Comparison of ENCODE assay signal across 7 cellular contexts in the genomic region with DNA sequence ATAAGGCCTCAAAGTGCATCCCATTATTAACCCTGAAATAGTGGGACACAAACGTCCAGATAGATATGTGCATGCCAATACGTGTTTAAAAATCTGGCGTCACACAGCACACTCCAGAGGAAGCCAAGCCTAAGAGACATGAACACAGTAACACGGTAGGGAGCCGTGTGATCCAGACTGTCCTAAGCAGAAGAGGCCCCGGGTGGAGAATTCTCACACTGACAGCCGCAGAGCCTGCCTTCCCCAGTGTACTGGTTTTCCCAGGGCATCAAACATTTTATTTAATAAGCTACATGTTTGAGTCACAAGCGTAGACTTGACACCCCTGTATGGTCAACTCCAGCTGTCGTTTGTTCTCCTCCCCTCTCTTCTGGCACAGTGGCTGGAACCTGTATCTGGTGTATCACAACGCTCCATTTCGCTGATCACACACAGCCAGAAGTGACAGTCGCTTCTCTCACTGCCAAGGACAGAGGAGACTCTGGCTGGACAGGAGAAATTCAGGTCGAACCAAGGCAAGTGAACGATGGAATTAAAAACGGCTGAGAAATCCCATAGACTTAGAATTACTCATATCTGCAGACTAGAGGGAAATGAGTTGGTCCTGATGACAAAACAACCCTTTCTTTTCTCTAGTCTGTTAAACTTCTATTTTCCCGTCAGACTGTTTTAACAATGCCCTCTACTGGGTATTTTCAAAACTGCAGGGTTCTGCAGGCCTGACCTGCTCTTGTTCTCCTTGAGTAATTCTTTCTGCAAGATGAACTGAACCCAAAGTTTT.
DNase-seq lines count a peak whose midpoint lies in the region; ATAC-seq, FAIRE-seq and TF ChIP-seq lines count a peak whose summit lies in the region.

No MANE protein-coding gene starts in this region.

- peak; percentile 75 for FAIRE-seq in GM19239 (lab: Jason Lieb, UNC)

- H3K9me3 Mint-ChIP-seq in endothelial cell (ENCODE audit: unreplicated experiment) = peaks cover 3% of the 10 kb centered on the region
- H3K9me3 Mint-ChIP-seq in activated T-helper 2 cell treated with anti-CD3 and anti-CD28 coated beads, Interferon-gamma antibody, Interleukin-2, Interleukin-4, amounts not matched to agents 10 μg/mL and 5 μg/mL and 100 μg/mL, durations not matched to agents 14 hours and 24 hours and 36 hours = no peaks in the 10 kb centered on the region

- no peak overlapping the region for H2BK15ac ChIP-seq in mesendoderm (replicated peaks; ENCODE audit: low read depth)

- DNase-seq in D341Med (ENCODE audit: low spot score) (peak; percentile 49), GM19239 (ENCODE audit: insufficient read length, low spot score) (no peak), PC-9 (no peak), endothelial cell (ENCODE audit: low spot score) (peak; percentile 55), mesendoderm (peak; percentile 61)
- DNase-seq in activated T-helper 2 cell treated with anti-CD3 and anti-CD28 coated beads, Interferon-gamma antibody, Interleukin-2, Interleukin-4, amounts not matched to agents 10 μg/mL and 5 μg/mL and 100 μg/mL, durations not matched to agents 14 hours and 24 hours and 36 hours (ENCODE audit: low spot score) = no peak

- H3K36me3 Mint-ChIP-seq in endothelial cell (ENCODE audit: low read depth, unreplicated experiment) = peaks cover 4% of the 10 kb centered on the region
- H3K36me3 Mint-ChIP-seq in activated T-helper 2 cell treated with anti-CD3 and anti-CD28 coated beads, Interferon-gamma antibody, Interleukin-2, Interleukin-4, amounts not matched to agents 10 μg/mL and 5 μg/mL and 100 μg/mL, durations not matched to agents 14 hours and 24 hours and 36 hours (ENCODE audit: low read depth) = no peaks in the 10 kb centered on the region

- no peak overlapping the region for H3K4me3 ChIP-seq in PC-9
- H3K4me3 ChIP-seq in mesendoderm (ENCODE audit: low read length) = no peak overlapping the region

- TF ChIP-seq CTCF in PC-9 (conservative IDR thresholded peaks at IDR 0.05) = peak; percentile 71
- TF ChIP-seq CTCF in endothelial cell (IDR thresholded peaks at IDR 0.05; ENCODE audit: unreplicated experiment) = peak; percentile 88

- no peaks in the 10 kb centered on the region for H3K4me1 ChIP-seq in PC-9 (replicated peaks; ENCODE audit: insufficient read depth)
- no peaks in the 10 kb centered on the region for H3K4me1 ChIP-seq in mesendoderm (ENCODE audit: control insufficient read depth, low read depth, low read length)

- H3K9me3 ChIP-seq in PC-9 (ENCODE audit: insufficient read depth, low read depth) = no peaks in the 10 kb centered on the region

- H3K56ac ChIP-seq in mesendoderm (ENCODE audit: low read length) = no peak overlapping the region

- no peak overlapping the region for H3K4ac ChIP-seq in mesendoderm (ENCODE audit: low read depth, low read length)

- no peaks in the 10 kb centered on the region for H4K20me1 ChIP-seq in PC-9 (ENCODE audit: insufficient read depth)

- H2AFZ ChIP-seq in PC-9 = no peak overlapping the region

- H3K9me2 ChIP-seq in PC-9 (ENCODE audit: insufficient read depth) = no peaks in the 10 kb centered on the region

- H3K36me3 ChIP-seq in PC-9 (ENCODE audit: low read depth) (no peaks in the 10 kb centered on the region), mesendoderm (ENCODE audit: control insufficient read depth, insufficient read depth, low read length) (no peaks in the 10 kb centered on the region)

- no peak overlapping the region for H3K18ac ChIP-seq in mesendoderm (ENCODE audit: low read length)

- intact Hi-C loops in PC-9 (cut with micrococcal nuclease; ENCODE audit: unreplicated experiment) = no loop called here
- intact Hi-C loops in activated T-helper 2 cell treated with anti-CD3 and anti-CD28 coated beads, Interferon-gamma antibody, Interleukin-2, Interleukin-4, amounts not matched to agents 10 μg/mL and 5 μg/mL and 100 μg/mL, durations not matched to agents 14 hours and 24 hours and 36 hours (cut with micrococcal nuclease) = loop anchor here (1.0 to 5.0 kb wide), 3 partner anchors 130 to 268 kb away; no protein-coding TSS in a partner anchor

- no peak overlapping the region for H3K27ac Mint-ChIP-seq in endothelial cell (ENCODE audit: unreplicated experiment)
- H3K27ac Mint-ChIP-seq in activated T-helper 2 cell treated with anti-CD3 and anti-CD28 coated beads, Interferon-gamma antibody, Interleukin-2, Interleukin-4, amounts not matched to agents 10 μg/mL and 5 μg/mL and 100 μg/mL, durations not matched to agents 14 hours and 24 hours and 36 hours = no peak overlapping the region

- no peak overlapping the region for H3K23ac ChIP-seq in mesendoderm (ENCODE audit: low read length)

- no peak for ATAC-seq in HG03280 (IDR thresholded peaks at IDR 0.05; ENCODE audit: unreplicated experiment)

- H3K27ac ChIP-seq in PC-9 (no peak overlapping the region), mesendoderm (ENCODE audit: low read depth, low read length) (no peak overlapping the region)

- no peak overlapping the region for H2BK5ac ChIP-seq in mesendoderm (ENCODE audit: low read length)

- H3K27me3 ChIP-seq in PC-9 (ENCODE audit: insufficient read depth, low read depth) (peaks cover 31% of the 10 kb centered on the region; the same call in 1 of the 2 replicates), mesendoderm (ENCODE audit: insufficient read depth, low read length, poor library complexity) (no peaks in the 10 kb centered on the region)

- no peaks in the 10 kb centered on the region for H3K79me1 ChIP-seq in mesendoderm (ENCODE audit: low read length)

- H3K4me3 Mint-ChIP-seq in endothelial cell (ENCODE audit: unreplicated experiment) = no peak overlapping the region
- no peak overlapping the region for H3K4me3 Mint-ChIP-seq in activated T-helper 2 cell treated with anti-CD3 and anti-CD28 coated beads, Interferon-gamma antibody, Interleukin-2, Interleukin-4, amounts not matched to agents 10 μg/mL and 5 μg/mL and 100 μg/mL, durations not matched to agents 14 hours and 24 hours and 36 hours (ENCODE audit: low read depth)

- CTCF ChIA-PET in PC-9 (lab: Charles Lee) = no interaction called here

- POLR2A ChIA-PET in PC-9 (lab: Charles Lee; ENCODE audit: unreplicated experiment) = no interaction called here

- H3K27me3 Mint-ChIP-seq in endothelial cell (ENCODE audit: unreplicated experiment) = peaks cover 6% of the 10 kb centered on the region
- H3K27me3 Mint-ChIP-seq in activated T-helper 2 cell treated with anti-CD3 and anti-CD28 coated beads, Interferon-gamma antibody, Interleukin-2, Interleukin-4, amounts not matched to agents 10 μg/mL and 5 μg/mL and 100 μg/mL, durations not matched to agents 14 hours and 24 hours and 36 hours (ENCODE audit: low read depth) = peaks cover 20% of the 10 kb centered on the region

- H4K5ac ChIP-seq in mesendoderm (ENCODE audit: low read length) = no peak overlapping the region

- no peak overlapping the region for H4K8ac ChIP-seq in mesendoderm (ENCODE audit: low read depth, low read length)

- H3F3A ChIP-seq in PC-9 (ENCODE audit: insufficient read depth, low read depth) = no peaks in the 10 kb centered on the region

- H2BK120ac ChIP-seq in mesendoderm (ENCODE audit: low read depth, low read length) = no peak overlapping the region

- H3K4me1 Mint-ChIP-seq in endothelial cell (ENCODE audit: unreplicated experiment) = peaks cover 14% of the 10 kb centered on the region
- H3K4me1 Mint-ChIP-seq in activated T-helper 2 cell treated with anti-CD3 and anti-CD28 coated beads, Interferon-gamma antibody, Interleukin-2, Interleukin-4, amounts not matched to agents 10 μg/mL and 5 μg/mL and 100 μg/mL, durations not matched to agents 14 hours and 24 hours and 36 hours (ENCODE audit: low read depth) = no peaks in the 10 kb centered on the region

- BruUV-seq in PC-9 (replicated peaks; lab: Mats Ljungman, UMichigan) = no TSS peak

- H3K9ac ChIP-seq in mesendoderm (ENCODE audit: low read length) = no peak overlapping the region

- no peaks in the 10 kb centered on the region for H3K79me2 ChIP-seq in PC-9 (ENCODE audit: low read depth)
- H3K79me2 ChIP-seq in mesendoderm (ENCODE audit: control insufficient read depth, insufficient read depth, low read length) = no peaks in the 10 kb centered on the region

- WGBS in mesendoderm (ENCODE audit: extremely low coverage, insufficient coverage, low lambda C conversion rate) = no CpG with 5 or more reads among the region's 16 CpGs

- H3K4me2 ChIP-seq in PC-9 = no peak overlapping the region
- H3K4me2 ChIP-seq in mesendoderm (ENCODE audit: low read length) = no peak overlapping the region

- H2AK5ac ChIP-seq in mesendoderm (ENCODE audit: low read length) = no peak overlapping the region

Comparison
In these comparisons a context has a peak if more than half of its experiments do, and no peak if none do; other contexts are left out.
1. DNase-seq: peak in D341Med (single experiment), endothelial cell (single experiment) and mesendoderm (single experiment); none in GM19239 (single experiment), PC-9 (0 of 2) and activated T-helper 2 cell treated with anti-CD3 and anti-CD28 coated beads, Interferon-gamma antibody, Interleukin-2, Interleukin-4, amounts not matched to agents 10 μg/mL and 5 μg/mL and 100 μg/mL, durations not matched to agents 14 hours and 24 hours and 36 hours (single experiment).